In the genomic region with DNA sequence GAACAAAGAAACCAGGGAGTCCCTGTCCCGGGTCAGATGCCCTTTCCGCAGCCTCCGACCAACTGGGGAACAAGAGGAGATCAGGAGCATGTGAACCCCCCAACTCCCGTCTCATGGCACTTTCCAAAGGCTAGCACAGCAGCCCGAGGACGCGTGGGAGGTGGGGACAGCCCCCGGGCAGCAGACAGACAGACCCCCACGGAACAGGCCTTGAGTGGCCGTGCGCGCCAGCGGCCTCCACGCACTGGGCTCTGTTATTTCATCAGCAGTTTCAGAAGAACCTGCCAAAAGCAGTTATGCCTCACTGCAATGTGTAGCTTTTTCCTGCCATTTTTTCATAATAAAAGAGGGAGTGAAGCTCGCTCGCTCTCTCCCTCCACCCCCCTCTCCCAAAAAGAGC, we compare ENCODE assay signal across 1 cellular context.
TF ChIP-seq lines count a peak whose summit lies in the region.

No MANE protein-coding gene starts in this region.

TF ChIP-seq in SK-N-SH, 30 proteins besides CTCF, POLR2A, EP300 and RAD21 (continued from another document):
- TF ChIP-seq, protein P1, sequence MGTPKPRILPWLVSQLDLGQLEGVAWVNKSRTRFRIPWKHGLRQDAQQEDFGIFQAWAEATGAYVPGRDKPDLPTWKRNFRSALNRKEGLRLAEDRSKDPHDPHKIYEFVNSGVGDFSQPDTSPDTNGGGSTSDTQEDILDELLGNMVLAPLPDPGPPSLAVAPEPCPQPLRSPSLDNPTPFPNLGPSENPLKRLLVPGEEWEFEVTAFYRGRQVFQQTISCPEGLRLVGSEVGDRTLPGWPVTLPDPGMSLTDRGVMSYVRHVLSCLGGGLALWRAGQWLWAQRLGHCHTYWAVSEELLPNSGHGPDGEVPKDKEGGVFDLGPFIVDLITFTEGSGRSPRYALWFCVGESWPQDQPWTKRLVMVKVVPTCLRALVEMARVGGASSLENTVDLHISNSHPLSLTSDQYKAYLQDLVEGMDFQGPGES (IDR thresholded peaks at IDR 0.05; ENCODE audit: low read depth, low read length): no peak
- TF ChIP-seq ELF1 (IDR thresholded peaks at IDR 0.05) (no peak), FOSL2 (IDR thresholded peaks at IDR 0.05; ENCODE audit: borderline replicate concordance, low read depth) (no peak), YY1 (IDR thresholded peaks at IDR 0.05; ENCODE audit: low read depth) (no peak), NFIC (IDR thresholded peaks at IDR 0.05; ENCODE audit: borderline replicate concordance) (no peak), SIN3A (IDR thresholded peaks at IDR 0.05; ENCODE audit: borderline replicate concordance, low read depth, low read length) (no peak), MEF2A (IDR thresholded peaks at IDR 0.05; ENCODE audit: borderline replicate concordance, low read depth) (no peak), RXRA (IDR thresholded peaks at IDR 0.05; ENCODE audit: borderline replicate concordance, low read depth) (no peak), FOXM1 (IDR thresholded peaks at IDR 0.05; ENCODE audit: low read depth) (no peak), SMC3 (IDR thresholded peaks at IDR 0.05; ENCODE audit: low read depth, low read length) (no peak), FOXJ3 (CRISPR knock-in tag; IDR thresholded peaks at IDR 0.05) (no peak)
- TF ChIP-seq, protein P2, sequence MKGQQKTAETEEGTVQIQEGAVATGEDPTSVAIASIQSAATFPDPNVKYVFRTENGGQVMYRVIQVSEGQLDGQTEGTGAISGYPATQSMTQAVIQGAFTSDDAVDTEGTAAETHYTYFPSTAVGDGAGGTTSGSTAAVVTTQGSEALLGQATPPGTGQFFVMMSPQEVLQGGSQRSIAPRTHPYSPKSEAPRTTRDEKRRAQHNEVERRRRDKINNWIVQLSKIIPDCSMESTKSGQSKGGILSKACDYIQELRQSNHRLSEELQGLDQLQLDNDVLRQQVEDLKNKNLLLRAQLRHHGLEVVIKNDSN (IDR thresholded peaks at IDR 0.05; ENCODE audit: borderline replicate concordance, low read depth): no peak
- TF ChIP-seq, protein P3, sequence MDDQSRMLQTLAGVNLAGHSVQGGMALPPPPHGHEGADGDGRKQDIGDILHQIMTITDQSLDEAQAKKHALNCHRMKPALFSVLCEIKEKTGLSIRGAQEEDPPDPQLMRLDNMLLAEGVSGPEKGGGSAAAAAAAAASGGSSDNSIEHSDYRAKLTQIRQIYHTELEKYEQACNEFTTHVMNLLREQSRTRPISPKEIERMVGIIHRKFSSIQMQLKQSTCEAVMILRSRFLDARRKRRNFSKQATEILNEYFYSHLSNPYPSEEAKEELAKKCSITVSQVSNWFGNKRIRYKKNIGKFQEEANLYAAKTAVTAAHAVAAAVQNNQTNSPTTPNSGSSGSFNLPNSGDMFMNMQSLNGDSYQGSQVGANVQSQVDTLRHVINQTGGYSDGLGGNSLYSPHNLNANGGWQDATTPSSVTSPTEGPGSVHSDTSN (IDR thresholded peaks at IDR 0.05): no peak
- TF ChIP-seq, protein P4, sequence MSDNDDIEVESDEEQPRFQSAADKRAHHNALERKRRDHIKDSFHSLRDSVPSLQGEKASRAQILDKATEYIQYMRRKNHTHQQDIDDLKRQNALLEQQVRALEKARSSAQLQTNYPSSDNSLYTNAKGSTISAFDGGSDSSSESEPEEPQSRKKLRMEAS (IDR thresholded peaks at IDR 0.05; ENCODE audit: low read depth): no peak
